In the genomic region with DNA sequence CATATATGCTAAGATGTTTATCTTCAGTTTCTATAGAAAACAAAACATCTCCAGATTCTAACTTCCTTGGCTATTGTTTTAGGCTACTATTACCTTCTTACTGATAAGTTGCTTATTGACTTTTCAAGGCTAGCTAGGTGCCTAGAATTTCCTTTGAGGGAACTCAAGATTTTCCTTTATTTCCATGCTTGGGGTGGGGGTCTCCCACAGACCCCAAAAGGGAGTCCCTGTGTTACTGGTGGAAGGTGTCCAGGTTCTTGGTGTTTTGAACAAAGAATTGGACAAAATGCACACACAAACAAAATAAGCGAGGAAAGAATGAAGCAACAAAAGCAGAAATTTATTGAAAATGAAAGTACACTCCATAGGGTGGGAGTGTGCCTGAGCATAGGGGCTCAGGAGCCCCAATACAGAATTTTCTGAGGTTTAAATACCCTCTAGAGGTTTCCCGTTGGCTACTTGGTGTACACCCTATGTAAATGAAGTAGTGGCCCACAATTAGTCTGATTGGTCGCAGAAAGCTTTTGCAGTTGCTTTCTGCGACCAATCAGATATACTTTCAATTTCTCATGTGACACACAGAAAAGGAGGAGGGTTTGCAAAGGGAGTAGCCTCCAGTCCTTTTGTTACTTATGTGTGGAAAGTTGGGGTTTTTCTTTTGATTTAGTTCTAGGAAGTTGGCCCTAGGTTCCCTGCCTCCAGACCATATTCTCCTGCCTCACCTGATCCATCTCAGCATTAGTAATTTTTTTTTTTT, we compare ENCODE assay signal across 19 cellular contexts.
DNase-seq lines count a peak whose midpoint lies in the region; ATAC-seq, FAIRE-seq and TF ChIP-seq lines count a peak whose summit lies in the region.
"Had no signal": no experiment of that assay in that cellular context is flagged by ENCODE, and none has a peak within 500 bp of the region (broad histone marks: within the 10 kb centered on the region; RNA-seq: fewer than 3 reads in every experiment).

No MANE protein-coding gene starts in this region.

- H3F3A ChIP-seq in PC-9 (ENCODE audit: insufficient read depth, low read depth), result peaks cover 43% of the 10 kb centered on the region

- H3K9me3 ChIP-seq in A549 (no peaks in the 10 kb centered on the region), PC-9 (ENCODE audit: insufficient read depth, low read depth) (0 out of 2 replicates have a peak, but pooled peaks cover 4% of the 10 kb centered on the region), colonic mucosa (no peaks in the 10 kb centered on the region), hepatocyte (ENCODE audit: low read depth) (no peaks in the 10 kb centered on the region), tibial nerve (no peaks in the 10 kb centered on the region)
- H3K9me3 ChIP-seq: pancreas, stomach had no signal

- no peaks in the 10 kb centered on the region for H3K36me3 ChIP-seq in PC-9 (ENCODE audit: low read depth)
- no peaks in the 10 kb centered on the region for H3K36me3 ChIP-seq in colonic mucosa
- no peaks in the 10 kb centered on the region for H3K36me3 ChIP-seq in hepatocyte (replicated peaks; ENCODE audit: insufficient read depth, low read depth)
- peaks cover 0 to 25% (median 0%) of the 10 kb centered on the region in 3 donors for H3K36me3 ChIP-seq in tibial nerve
- H3K36me3 ChIP-seq: pancreas, stomach had no signal

- CTCF ChIA-PET in A549 (lab: Yijun Ruan, JAX), result interaction anchor here (0.7 to 1.0 kb wide), 2 partner anchors 10 to 613 kb away, joined by 3 to 5 read pairs; no protein-coding TSS in a partner anchor
- CTCF ChIA-PET in PC-9 (lab: Charles Lee), result no interaction called here

- H3K4me1 ChIP-seq in A549, result peaks cover 43% of the 10 kb centered on the region
- H3K4me1 ChIP-seq in PC-9 (replicated peaks; ENCODE audit: insufficient read depth), result peaks cover 71% of the 10 kb centered on the region
- peaks cover 9% of the 10 kb centered on the region for H3K4me1 ChIP-seq in colonic mucosa
- H3K4me1 ChIP-seq in hepatocyte (ENCODE audit: insufficient read depth), result no peaks in the 10 kb centered on the region
- H3K4me1 ChIP-seq in tibial nerve, result peaks cover 0 to 10% (median 4%) of the 10 kb centered on the region in 4 donors
- H3K4me1 ChIP-seq: pancreas had no signal

- TF ChIP-seq EP300 in A549 (IDR thresholded peaks at IDR 0.05), result no peak
- no peak for TF ChIP-seq EP300 in tibial nerve (IDR thresholded peaks at IDR 0.05)

- intact Hi-C loops in PC-9 (cut with micrococcal nuclease; ENCODE audit: unreplicated experiment) (no loop called here), colonic mucosa (cut with DNase I) (no loop called here)

- ATAC-seq in A549 (no peak), GM18520 (IDR thresholded peaks at IDR 0.05; ENCODE audit: unreplicated experiment) (no peak)
- ATAC-seq: activated CD4-positive, CD25-positive, alpha-beta regulatory T cell treated with anti-CD3 and anti-CD28 coated beads, Interleukin-2, amount 50 U/mL, for 24 hours; activated T-helper 17 cell treated with anti-CD3 and anti-CD28 coated beads, Interleukin-2, amount 50 U/mL, for 72 hours; T-helper 17 cell had no signal

- no peak for TF ChIP-seq CTCF in A549 (IDR thresholded peaks at IDR 0.05)
- no peak for TF ChIP-seq CTCF in PC-9 (conservative IDR thresholded peaks at IDR 0.05)
- TF ChIP-seq CTCF in colonic mucosa (IDR thresholded peaks at IDR 0.05), result no peak
- no peak for TF ChIP-seq CTCF in hepatocyte (IDR thresholded peaks at IDR 0.05; ENCODE audit: poor library complexity)
- TF ChIP-seq CTCF in tibial nerve (IDR thresholded peaks at IDR 0.05), result no peak

- no peak for TF ChIP-seq RAD21 in A549 (conservative IDR thresholded peaks at IDR 0.05 in 1 of 2, IDR thresholded peaks at IDR 0.05 in 1 of 2)

- no peak for FAIRE-seq in A549 (lab: Jason Lieb, UNC)
- FAIRE-seq: H54, pancreas had no signal

- H3K27me3 ChIP-seq in PC-9 (ENCODE audit: insufficient read depth, low read depth) (no peaks in the 10 kb centered on the region), colonic mucosa (no peaks in the 10 kb centered on the region), hepatocyte (no peaks in the 10 kb centered on the region), tibial nerve (no peaks in the 10 kb centered on the region)
- H3K27me3 ChIP-seq: pancreas, stomach had no signal

- WGBS in A549 (ENCODE audit: missing lambda C conversion rate), result 88% methylated on average over 4 of the region's 4 CpGs
- WGBS in hepatocyte (ENCODE audit: low lambda C conversion rate, missing lambda C conversion rate), result 91% methylated on average over 4 of the region's 4 CpGs
- WGBS in tibial nerve, 2 donors, result 95 to 97% methylated on average over 4 of the region's 4 CpGs

- no peak overlapping the region for H3K9ac ChIP-seq in colonic mucosa (ENCODE audit: low read depth in 2 of 2, low read length in 2 of 2)

- H3K4me3 ChIP-seq in A549 (no peak overlapping the region), PC-9 (no peak overlapping the region), colonic mucosa (no peak overlapping the region), hepatocyte (no peak overlapping the region), tibial nerve (no peak overlapping the region)
- H3K4me3 ChIP-seq: pancreas, stomach had no signal

- no peaks in the 10 kb centered on the region for H3K9me2 ChIP-seq in PC-9 (ENCODE audit: insufficient read depth)
- H3K9me2 ChIP-seq in hepatocyte (replicated peaks; ENCODE audit: insufficient read depth), result no peaks in the 10 kb centered on the region

- H2AFZ ChIP-seq in PC-9, result no peak overlapping the region
- H2AFZ ChIP-seq in hepatocyte, result no peak overlapping the region

- no TSS peak for BruUV-seq in PC-9 (replicated peaks; lab: Mats Ljungman, UMichigan)

- POLR2A ChIA-PET in A549 (lab: Yijun Ruan, JAX), result no interaction called here
- POLR2A ChIA-PET in PC-9 (lab: Charles Lee; ENCODE audit: unreplicated experiment), result no interaction called here

- H3K27ac ChIP-seq in A549 (peak overlapping the region; percentile 57 to 67), PC-9 (peak overlapping the region; percentile 89), colonic mucosa (peak overlapping the region; percentile 75), hepatocyte (no peak overlapping the region), tibial nerve (peak overlapping the region in 1 of 4 donors; percentile 6)
- H3K27ac ChIP-seq: pancreas had no signal

- no peaks in the 10 kb centered on the region for H3K79me2 ChIP-seq in PC-9 (ENCODE audit: low read depth)
- H3K79me2 ChIP-seq in hepatocyte, result no peaks in the 10 kb centered on the region

- H3K4me2 ChIP-seq in A549 (peak overlapping the region; percentile 36; the same call in 2 of the 3 replicates), PC-9 (peak overlapping the region; percentile 53), hepatocyte (no peak overlapping the region)

- no peaks in the 10 kb centered on the region for H4K20me1 ChIP-seq in PC-9 (ENCODE audit: insufficient read depth)
- H4K20me1 ChIP-seq in hepatocyte (ENCODE audit: insufficient read depth, poor library complexity, severe bottlenecking), result no peaks in the 10 kb centered on the region

- DNase-seq in A549 (ENCODE audit: low read depth in 1 of 2, low spot score in 1 of 2) (no peak), DMS153 treated with DMSO at 0.1 percent for 48 hours (lab: John Stamatoyannopoulos, UW; ENCODE audit: unreplicated experiment) (peak; percentile 25), PC-9 (no peak), colonic mucosa (no peak), hepatocyte (ENCODE audit: low spot score) (no peak), foreskin melanocyte (no peak), tibial nerve (ENCODE audit: low spot score in 2 of 2) (no peak)
- DNase-seq: COR-L47; KG1; NCI-H146; NCI-H345; pancreas; stimulated activated CD4-positive, alpha-beta T cell treated with anti-CD3 and anti-CD28 coated beads, Interleukin-1b, Interleukin-23, amount 100 ng/mL, for 48 hours; stomach; T-helper 17 cell had no signal

- TF ChIP-seq POLR2A in A549 (IDR thresholded peaks at IDR 0.05; ENCODE audit: low read length) (no peak), tibial nerve (IDR thresholded peaks at IDR 0.05) (no peak)

TF ChIP-seq in A549, 52 proteins besides CTCF, POLR2A, EP300 and RAD21:
- TF ChIP-seq ZC3H11A (IDR thresholded peaks at IDR 0.05) (no peak), FOSB (CRISPR knock-in tag; IDR thresholded peaks at IDR 0.05) (no peak), HEYL (CRISPR knock-in tag; IDR thresholded peaks at IDR 0.05) (no peak), SMC3 (IDR thresholded peaks at IDR 0.05) (no peak), CBX2 (IDR thresholded peaks at IDR 0.05; ENCODE audit: borderline replicate concordance, low read depth) (no peak), KDM5A (IDR thresholded peaks at IDR 0.05) (no peak)
- TF ChIP-seq, protein P1, sequence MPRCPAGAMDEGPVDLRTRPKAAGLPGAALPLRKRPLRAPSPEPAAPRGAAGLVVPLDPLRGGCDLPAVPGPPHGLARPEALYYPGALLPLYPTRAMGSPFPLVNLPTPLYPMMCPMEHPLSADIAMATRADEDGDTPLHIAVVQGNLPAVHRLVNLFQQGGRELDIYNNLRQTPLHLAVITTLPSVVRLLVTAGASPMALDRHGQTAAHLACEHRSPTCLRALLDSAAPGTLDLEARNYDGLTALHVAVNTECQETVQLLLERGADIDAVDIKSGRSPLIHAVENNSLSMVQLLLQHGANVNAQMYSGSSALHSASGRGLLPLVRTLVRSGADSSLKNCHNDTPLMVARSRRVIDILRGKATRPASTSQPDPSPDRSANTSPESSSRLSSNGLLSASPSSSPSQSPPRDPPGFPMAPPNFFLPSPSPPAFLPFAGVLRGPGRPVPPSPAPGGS (IDR thresholded peaks at IDR 0.05), result no peak
